1 cellular context compared by ENCODE assay signal in the genomic region with DNA sequence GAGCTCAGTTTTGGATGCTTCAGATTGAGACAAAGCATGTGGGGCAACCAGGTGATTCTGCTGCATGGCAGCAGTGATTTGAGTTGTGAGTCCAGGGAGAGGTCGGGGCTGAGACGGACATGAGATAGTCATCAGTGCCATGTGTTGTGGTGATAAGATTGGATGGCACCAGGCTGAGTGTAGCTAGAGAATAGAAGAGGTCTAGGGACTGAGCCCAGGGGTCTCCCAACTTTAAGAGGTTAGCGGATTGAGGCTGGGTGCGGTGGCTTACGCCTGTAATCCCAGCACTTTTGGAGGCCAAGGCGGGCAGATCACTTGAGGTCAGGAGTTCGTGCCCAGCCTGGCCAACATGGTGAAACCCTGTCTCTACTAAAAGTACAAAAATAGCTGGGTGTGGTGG.
TF ChIP-seq lines count a peak whose summit lies in the region.

No MANE protein-coding gene starts in this region.

TF ChIP-seq in IMR-90, 13 proteins besides CTCF, POLR2A, EP300 and RAD21:
- TF ChIP-seq FOS (IDR thresholded peaks at IDR 0.05; ENCODE audit: low read depth, low read length) (no peak), CEBPB (IDR thresholded peaks at IDR 0.05; ENCODE audit: low read depth, low read length) (no peak), NFE2L2 (IDR thresholded peaks at IDR 0.05; ENCODE audit: low read depth, low read length) (no peak), MXI1 (IDR thresholded peaks at IDR 0.05; ENCODE audit: borderline replicate concordance, low read depth, low read length) (no peak), BHLHE40 (IDR thresholded peaks at IDR 0.05; ENCODE audit: low read depth, low read length) (no peak), RCOR1 (IDR thresholded peaks at IDR 0.05; ENCODE audit: insufficient replicate concordance, low read length) (no peak), SMC3 (IDR thresholded peaks at IDR 0.05; ENCODE audit: low read depth, low read length) (no peak), MAFK (IDR thresholded peaks at IDR 0.05; ENCODE audit: low read depth, low read length) (no peak), CHD1 (IDR thresholded peaks at IDR 0.05; ENCODE audit: low read depth, low read length) (no peak), MAZ (IDR thresholded peaks at IDR 0.05; ENCODE audit: borderline replicate concordance, low read depth, low read length) (no peak), RFX5 (IDR thresholded peaks at IDR 0.05; ENCODE audit: low read depth, low read length) (no peak), USF2 (IDR thresholded peaks at IDR 0.05; ENCODE audit: low read depth, low read length) (no peak)
- TF ChIP-seq, protein P1, sequence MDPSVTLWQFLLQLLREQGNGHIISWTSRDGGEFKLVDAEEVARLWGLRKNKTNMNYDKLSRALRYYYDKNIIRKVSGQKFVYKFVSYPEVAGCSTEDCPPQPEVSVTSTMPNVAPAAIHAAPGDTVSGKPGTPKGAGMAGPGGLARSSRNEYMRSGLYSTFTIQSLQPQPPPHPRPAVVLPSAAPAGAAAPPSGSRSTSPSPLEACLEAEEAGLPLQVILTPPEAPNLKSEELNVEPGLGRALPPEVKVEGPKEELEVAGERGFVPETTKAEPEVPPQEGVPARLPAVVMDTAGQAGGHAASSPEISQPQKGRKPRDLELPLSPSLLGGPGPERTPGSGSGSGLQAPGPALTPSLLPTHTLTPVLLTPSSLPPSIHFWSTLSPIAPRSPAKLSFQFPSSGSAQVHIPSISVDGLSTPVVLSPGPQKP (IDR thresholded peaks at IDR 0.05; ENCODE audit: borderline replicate concordance, low read depth, low read length): no peak
